1 cellular context compared by ENCODE assay signal in the genomic region with DNA sequence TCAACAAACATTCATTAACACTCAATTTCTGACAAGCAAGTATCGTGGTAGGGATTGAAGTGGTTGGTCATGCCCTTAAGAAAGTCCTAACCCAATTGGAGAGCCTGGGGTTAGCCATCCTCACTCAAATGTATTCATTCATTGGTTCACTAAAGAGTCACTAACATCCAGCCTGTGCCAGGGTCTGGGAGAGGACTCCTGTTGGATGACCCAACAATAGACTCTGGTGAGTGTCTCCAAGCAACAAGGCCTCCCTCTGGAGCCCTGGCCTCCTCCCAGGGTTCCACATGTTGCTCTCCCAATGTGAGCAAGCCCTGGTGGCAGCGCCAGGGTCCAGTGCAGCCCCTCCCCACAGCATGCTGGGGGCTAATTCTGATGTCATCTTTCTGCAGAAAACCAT.
TF ChIP-seq lines count a peak whose summit lies in the region.

A gene (plus strand): TSS at position 301 of the 400 bp plus-strand sequence. CDS start 185 bp downstream, outside the sequence.

TF ChIP-seq in H1, 55 proteins besides CTCF, POLR2A, EP300 and RAD21:
- no peak for TF ChIP-seq TAF1 (IDR thresholded peaks at IDR 0.05; ENCODE audit: low read depth, low read length)
- TF ChIP-seq HDAC6 (IDR thresholded peaks at IDR 0.05; ENCODE audit: low read depth, low read length) = no peak
- TF ChIP-seq, protein P1, sequence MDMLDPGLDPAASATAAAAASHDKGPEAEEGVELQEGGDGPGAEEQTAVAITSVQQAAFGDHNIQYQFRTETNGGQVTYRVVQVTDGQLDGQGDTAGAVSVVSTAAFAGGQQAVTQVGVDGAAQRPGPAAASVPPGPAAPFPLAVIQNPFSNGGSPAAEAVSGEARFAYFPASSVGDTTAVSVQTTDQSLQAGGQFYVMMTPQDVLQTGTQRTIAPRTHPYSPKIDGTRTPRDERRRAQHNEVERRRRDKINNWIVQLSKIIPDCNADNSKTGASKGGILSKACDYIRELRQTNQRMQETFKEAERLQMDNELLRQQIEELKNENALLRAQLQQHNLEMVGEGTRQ (IDR thresholded peaks at IDR 0.05; ENCODE audit: low read length) = no peak
- TF ChIP-seq POU5F1 (IDR thresholded peaks at IDR 0.05; ENCODE audit: low read depth, low read length) = no peak
- no peak for TF ChIP-seq SIX5 (IDR thresholded peaks at IDR 0.05; ENCODE audit: low read depth, low read length)
- TF ChIP-seq NANOG (IDR thresholded peaks at IDR 0.05; ENCODE audit: insufficient read depth, low read depth, low read length, poor library complexity, severe bottlenecking) = no peak
- TF ChIP-seq RBBP5 (IDR thresholded peaks at IDR 0.05; ENCODE audit: borderline replicate concordance, low read depth, low read length) = no peak
- no peak for TF ChIP-seq PHF8 (conservative IDR thresholded peaks at IDR 0.05; ENCODE audit: low read depth, low read length)
- no peak for TF ChIP-seq BCL11A (IDR thresholded peaks at IDR 0.05; ENCODE audit: low read depth in 2 of 2, low read length in 2 of 2)
- no peak for TF ChIP-seq EGR1 (IDR thresholded peaks at IDR 0.05; ENCODE audit: borderline replicate concordance, low read depth, low read length)
- TF ChIP-seq, protein P2, sequence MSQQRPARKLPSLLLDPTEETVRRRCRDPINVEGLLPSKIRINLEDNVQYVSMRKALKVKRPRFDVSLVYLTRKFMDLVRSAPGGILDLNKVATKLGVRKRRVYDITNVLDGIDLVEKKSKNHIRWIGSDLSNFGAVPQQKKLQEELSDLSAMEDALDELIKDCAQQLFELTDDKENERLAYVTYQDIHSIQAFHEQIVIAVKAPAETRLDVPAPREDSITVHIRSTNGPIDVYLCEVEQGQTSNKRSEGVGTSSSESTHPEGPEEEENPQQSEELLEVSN (IDR thresholded peaks at IDR 0.05) = no peak
- no peak for TF ChIP-seq NRF1 (IDR thresholded peaks at IDR 0.05; ENCODE audit: low read depth, low read length)
- TF ChIP-seq JUN (IDR thresholded peaks at IDR 0.05; ENCODE audit: low read depth, low read length) = no peak
